8 cellular contexts compared by ENCODE assay signal in genomic region chr21:33543505-33544129, GRCh38. TPM values are rescaled to one million over a fixed set of nuclear protein-coding genes. Genes with fewer than 3 reads are reported as not detected.
DNase-seq lines count a peak whose midpoint lies in the region; ATAC-seq, FAIRE-seq and TF ChIP-seq lines count a peak whose summit lies in the region.

No MANE protein-coding gene starts in this region.

- peak overlapping the region; percentile 95 for H3K4me2 ChIP-seq in mammary epithelial cell (ENCODE audit: insufficient read depth, low read depth, low read length)

- BruUV-seq in mammary epithelial cell (replicated peaks; lab: Mats Ljungman, UMichigan), result TSS peak; percentile 27

- TF ChIP-seq RAD21 in liver (IDR thresholded peaks at IDR 0.05), result no peak

- dilution Hi-C loops in mammary epithelial cell (cut with HindIII; ENCODE audit: low sequenced_read_pairs), result no loop called here

- peaks cover 95% of the 10 kb centered on the region for H3K79me2 ChIP-seq in mammary epithelial cell (ENCODE audit: insufficient read depth, low read length)

- no peaks in the 10 kb centered on the region for H3K9me3 ChIP-seq in mammary epithelial cell (replicated peaks; ENCODE audit: insufficient read depth, low read length)
- H3K9me3 ChIP-seq in liver (ENCODE audit: control insufficient read depth in 4 of 4, low read length in 3 of 4), result no peaks in the 10 kb centered on the region

- H3K27ac ChIP-seq in mammary epithelial cell (ENCODE audit: insufficient read depth, low read depth, low read length) (peak overlapping the region; percentile 100), liver (ENCODE audit: low read depth in 1 of 2, low read length in 2 of 2) (peak overlapping the region; percentile 99)

- peaks cover 13% of the 10 kb centered on the region for H4K20me1 ChIP-seq in mammary epithelial cell (ENCODE audit: insufficient read depth, low read length)

- DNase-seq in ACHN (peak; percentile 68), RCC 7860 (ENCODE audit: low spot score) (peak; percentile 51), mammary epithelial cell (no peak), DMS153 (lab: John Stamatoyannopoulos, UW) (no peak)
- peak; percentile 74 for DNase-seq in stimulated activated CD4-positive, alpha-beta T cell treated with anti-CD3 and anti-CD28 coated beads, Interleukin-4, amount 100 ng/mL, for 24 hours

- H2AFZ ChIP-seq in mammary epithelial cell (ENCODE audit: low read depth, low read length), result peak overlapping the region; percentile 86

- FAIRE-seq in RCC 7860 (lab: Jason Lieb, UNC), result no peak

- CTCF ChIA-PET in mammary epithelial cell (lab: Charles Lee; ENCODE audit: low non-redundant PET), result no interaction called here

- H3K27me3 ChIP-seq in mammary epithelial cell (ENCODE audit: insufficient read depth, low read length) (no peaks in the 10 kb centered on the region), liver (ENCODE audit: control insufficient read depth in 4 of 4, insufficient read depth in 4 of 4, low read length in 3 of 4) (no peaks in the 10 kb centered on the region)

- in situ Hi-C loops in ACHN (cut with HindIII; ENCODE audit: low pct_ligation_motif_present, low pct_unique_long_range_greater_than_20kb, low sequenced_read_pairs) (no loop called here), mammary epithelial cell (cut with MboI; ENCODE audit: low sequenced_read_pairs in 2 of 2) (no loop called here)

- WGBS in mammary epithelial cell (ENCODE audit: low coverage, missing lambda C conversion rate), result 2% methylated on average over 26 of the region's 26 CpGs
- WGBS in liver, result under 1% methylated on average over 26 of the region's 26 CpGs

- intact Hi-C loops in mammary epithelial cell (cut with micrococcal nuclease), result no loop called here

- H3K36me3 ChIP-seq in mammary epithelial cell (ENCODE audit: insufficient read depth, low read length) (peaks cover 13% of the 10 kb centered on the region), liver (ENCODE audit: control insufficient read depth in 4 of 4, insufficient read depth in 3 of 4, low read depth in 1 of 4, low read length in 3 of 4) (peaks cover 0 to 7% (median 4%) of the 10 kb centered on the region in 4 donors)

- ATAC-seq in GM21515 (IDR thresholded peaks at IDR 0.05; ENCODE audit: unreplicated experiment) (peak; percentile 15), GM21717 (IDR thresholded peaks at IDR 0.05; ENCODE audit: unreplicated experiment) (no peak)

- TF ChIP-seq CTCF in mammary epithelial cell (conservative IDR thresholded peaks at IDR 0.05 in 1 of 2, IDR thresholded peaks at IDR 0.05 in 1 of 2; ENCODE audit: extremely low read depth in 1 of 2, insufficient read depth in 1 of 2, low read depth in 1 of 2, low read length in 2 of 2) (no peak), liver (IDR thresholded peaks at IDR 0.05; ENCODE audit: low read depth, low read length, missing input control) (no peak)

- H3K4me1 ChIP-seq in mammary epithelial cell (ENCODE audit: insufficient read depth, low read length) (peaks cover 13% of the 10 kb centered on the region), liver (ENCODE audit: control insufficient read depth in 4 of 4, insufficient read depth in 4 of 4, low read length in 3 of 4) (peaks cover 3 to 37% (median 13%) of the 10 kb centered on the region in 4 donors)

- H3K4me3 ChIP-seq in mammary epithelial cell (replicated peaks in 1 of 3; ENCODE audit: insufficient read depth in 1 of 3, low read depth in 2 of 3, low read length in 3 of 3) (peak overlapping the region; percentile 52 to 87 (median 81)), liver (ENCODE audit: low read depth in 1 of 3, low read length in 3 of 3) (peak overlapping the region; percentile 90 to 98 (median 94))

- H3K9ac ChIP-seq in mammary epithelial cell (ENCODE audit: insufficient read depth, low read length), result peak overlapping the region; percentile 95
- peak overlapping the region; percentile 75 to 96 for H3K9ac ChIP-seq in liver (ENCODE audit: low read depth in 1 of 2, low read length in 2 of 2)

TF ChIP-seq in liver, 16 proteins besides CTCF, POLR2A, EP300 and RAD21:
- TF ChIP-seq ZBTB33 (IDR thresholded peaks at IDR 0.05), result no peak
- no peak for TF ChIP-seq EGR1 (IDR thresholded peaks at IDR 0.05; ENCODE audit: low read depth in 2 of 2)
TF ChIP-seq in liver: peak in this region for 0.

RNA-seq across cellular contexts. Expression of gene SON, which starts 0.8 kb away (rescaled TPM):
- total RNA-seq in mammary epithelial cell, result 100 to 1,000 TPM; 132 to 233 TPM
- polyA plus RNA-seq in mammary epithelial cell, result 54.0 TPM
- polyA minus RNA-seq in mammary epithelial cell, result 248 TPM
- total RNA-seq in liver, result 100 to 1,000 TPM; 128 to 186 TPM
- 100 to 1,000 TPM in 1 of 2 donors, 10 to 100 TPM in 1; 42.7 to 264 TPM for polyA plus RNA-seq in liver

RNA-seq across cellular contexts. Expression of gene GART, which starts 1.7 kb away (rescaled TPM):
- total RNA-seq in mammary epithelial cell (100 to 1,000 TPM; 106 to 170 TPM), liver (10 to 100 TPM; 44.7 to 76.8 TPM)
- polyA plus RNA-seq in mammary epithelial cell (19.4 TPM), liver (10 to 100 TPM; 15.7 to 19.2 TPM)
- polyA minus RNA-seq in mammary epithelial cell, result 80.3 TPM

RNA-seq across cellular contexts. Expression of gene DONSON, which starts 44.9 kb away (rescaled TPM):
- total RNA-seq in mammary epithelial cell (10 to 100 TPM in 1 of 2 donors, 1 to 10 TPM in 1; 8.0 to 22.9 TPM), liver (10 to 100 TPM in 1 of 2 donors, 1 to 10 TPM in 1; 9.9 to 22.6 TPM)
- polyA plus RNA-seq in mammary epithelial cell (25.7 TPM), liver (1 to 10 TPM; 4.8 to 6.8 TPM)
- 37.2 TPM for polyA minus RNA-seq in mammary epithelial cell

RNA-seq across cellular contexts. Expression of gene DNAJC28, which starts 52.1 kb away (rescaled TPM):
- total RNA-seq in mammary epithelial cell, result 1 to 10 TPM; 1.2 to 2.0 TPM
- polyA plus RNA-seq in mammary epithelial cell, result 0.75 TPM
- polyA minus RNA-seq in mammary epithelial cell, result not detected
- total RNA-seq in liver, result 1 to 10 TPM; 2.6 to 3.2 TPM
- polyA plus RNA-seq in liver, result 1 to 10 TPM in 1 of 2 donors, under 1 TPM in 1; 0.83 to 2.9 TPM

Comparison
In these comparisons a context has a peak if more than half of its experiments do, and no peak if none do; other contexts are left out.
1. DNase-seq: peak in ACHN (single experiment), RCC 7860 (single experiment) and stimulated activated CD4-positive, alpha-beta T cell treated with anti-CD3 and anti-CD28 coated beads, Interleukin-4, amount 100 ng/mL, for 24 hours (single experiment); none in mammary epithelial cell (single experiment) and DMS153 (single experiment).